In genomic region chr5:143592648-143593047, GRCh38 we compare ENCODE assay signal across 8 cellular contexts.
A peak's percentile ranks its signal among the peaks of the same experiment; 100 is the strongest.
DNase-seq lines count a peak whose midpoint lies in the region; ATAC-seq and TF ChIP-seq lines count a peak whose summit lies in the region.

No MANE protein-coding gene starts in this region.

- in situ Hi-C loops in GM18951 (cut with MboI; ENCODE audit: low sequenced_read_pairs, unreplicated experiment) = no loop called here

- H3K27ac ChIP-seq in SU-DHL-6 (ENCODE audit: low read depth, low read length) = peak overlapping the region; percentile 90

- H2AFZ ChIP-seq in SU-DHL-6 (ENCODE audit: low read depth, low read length, severe bottlenecking) = peak overlapping the region; percentile 57

- no peaks in the 10 kb centered on the region for H3K79me2 ChIP-seq in SU-DHL-6 (ENCODE audit: insufficient read depth, low read length)

- TF ChIP-seq CTCF in SU-DHL-6 (IDR thresholded peaks at IDR 0.05; ENCODE audit: insufficient read depth, low read length, poor library complexity, severe bottlenecking) = no peak

- H3K9me2 ChIP-seq in SU-DHL-6 (replicated peaks; ENCODE audit: insufficient read depth, low read length) = no peaks in the 10 kb centered on the region

- H3K9me3 ChIP-seq in SU-DHL-6 (ENCODE audit: insufficient read depth, low read length) = no peaks in the 10 kb centered on the region

- H3K36me3 ChIP-seq in SU-DHL-6 (ENCODE audit: low read length) (no peaks in the 10 kb centered on the region), H7 (replicated peaks; ENCODE audit: control insufficient read depth, insufficient read depth, low read length) (no peaks in the 10 kb centered on the region)

- peak overlapping the region; percentile 80 for H3K4me2 ChIP-seq in SU-DHL-6 (ENCODE audit: low read depth, low read length, poor library complexity, severe bottlenecking)

- peak; percentile 39 for TF ChIP-seq POLR2A in GM18951 (IDR thresholded peaks at IDR 0.05; ENCODE audit: extremely low read depth, insufficient read depth, insufficient read length)

- no peaks in the 10 kb centered on the region for H4K20me1 ChIP-seq in SU-DHL-6 (ENCODE audit: low read depth, low read length)

- H3F3A ChIP-seq in SU-DHL-6 (ENCODE audit: insufficient read depth) = peaks cover 24% of the 10 kb centered on the region

- H3K9ac ChIP-seq in SU-DHL-6 (ENCODE audit: low read length) = peak overlapping the region; percentile 47

- peak; percentile 59 for ATAC-seq in HG03045 (IDR thresholded peaks at IDR 0.05; ENCODE audit: unreplicated experiment)

- H3K4me3 ChIP-seq in SU-DHL-6 (ENCODE audit: insufficient read depth, low read length, poor library complexity, severe bottlenecking) = peak overlapping the region; percentile 46
- H3K4me3 ChIP-seq in H7 (ENCODE audit: insufficient read depth, low read depth, low read length) = no peak overlapping the region

- peak; percentile 51 for DNase-seq in AG20443 (ENCODE audit: low spot score)
- DNase-seq in H7 = no peak
- DNase-seq in NCI-H345 (lab: John Stamatoyannopoulos, UW) = no peak
- no peak for DNase-seq in stimulated activated CD4-positive, alpha-beta T cell treated with anti-CD3 and anti-CD28 coated beads, Interleukin-15, amount 100 ng/mL, for 24 hours
- DNase-seq in NCI-H187 (lab: John Stamatoyannopoulos, UW) = no peak

- H3K27me3 ChIP-seq in SU-DHL-6 (ENCODE audit: low read length) (no peaks in the 10 kb centered on the region), H7 (ENCODE audit: control insufficient read depth, insufficient read depth, low read length) (no peaks in the 10 kb centered on the region)
